In genomic region chr10:123009105-123009805, GRCh38 we compare ENCODE assay signal across 8 cellular contexts. TPM values are rescaled to one million over a fixed set of nuclear protein-coding genes. Genes with fewer than 3 reads are reported as not detected.
DNase-seq lines count a peak whose midpoint lies in the region; ATAC-seq, FAIRE-seq and TF ChIP-seq lines count a peak whose summit lies in the region.

No MANE protein-coding gene starts in this region.

- ATAC-seq in HG02870 (IDR thresholded peaks at IDR 0.05; ENCODE audit: unreplicated experiment) (peak; percentile 18), HepG2 (peak; percentile 54)

- H3K4me3 ChIP-seq in SK-N-MC (peak overlapping the region; percentile 86), HepG2 (replicated peaks in 1 of 3; ENCODE audit: insufficient read depth in 1 of 3, low read depth in 2 of 3, low read length in 3 of 3) (peak overlapping the region; percentile 91 to 99 (median 99))

- no TSS peak for BruUV-seq in HepG2 (replicated peaks; lab: Mats Ljungman, UMichigan)

- no peak for TF ChIP-seq POLR2A in HepG2 (IDR thresholded peaks at IDR 0.05; ENCODE audit: insufficient read depth in 1 of 2, low read depth in 2 of 2, low read length in 2 of 2)

- H3K4me2 ChIP-seq in HepG2 (ENCODE audit: low read depth, low read length), result peak overlapping the region; percentile 75

- no peak for TF ChIP-seq CTCF in HepG2 (CRISPR knock-in tag; IDR thresholded peaks at IDR 0.05)

- H2AFZ ChIP-seq in HepG2 (ENCODE audit: low read length), result no peak overlapping the region

- H3K9ac ChIP-seq in SK-N-MC (ENCODE audit: insufficient read length) (peak overlapping the region; percentile 55), HepG2 (ENCODE audit: insufficient read depth, low read depth, low read length) (peak overlapping the region; percentile 87)

- H3K27me3 ChIP-seq in HepG2 (ENCODE audit: control insufficient read depth in 1 of 2, insufficient read depth in 2 of 2, low read length in 2 of 2), result no peaks in the 10 kb centered on the region; a peak in 1 of 5 replicates

- H3K79me2 ChIP-seq in HepG2 (ENCODE audit: insufficient read depth, low read length), result peaks cover 93% of the 10 kb centered on the region

- POLR2A ChIA-PET in HepG2 (lab: Yijun Ruan, JAX), result interaction anchor here (0.7 to 6.9 kb wide), 8 partner anchors 10 to 145 kb away, joined by 3 to 131 read pairs (median 4); partner anchors contain the start of genes C10orf88 and PSTK

- peak; percentile 70 for DNase-seq in activated CD8-positive, alpha-beta memory T cell treated with anti-CD3 and anti-CD28 coated beads for 24 hours
- DNase-seq in activated CD8-positive, alpha-beta memory T cell treated with anti-CD3 and anti-CD28 coated beads, Interleukin-2, amount 50 U/mL, for 4 hours, result no peak
- DNase-seq in SK-N-MC (ENCODE audit: low read depth, low spot score) (no peak), cerebellum (ENCODE audit: low spot score) (peak; percentile 42), HepG2 (ENCODE audit: low spot score) (no peak), LoVo (ENCODE audit: low spot score) (no peak)
- peak; percentile 2 for DNase-seq in stimulated activated CD8-positive, alpha-beta memory T cell treated with anti-CD3 and anti-CD28 coated beads, Interleukin-2, amount 100 ng/mL, for 48 hours (ENCODE audit: low read depth in 2 of 2)

- H3K36me3 ChIP-seq in SK-N-MC (ENCODE audit: insufficient read depth, low read length), result no peaks in the 10 kb centered on the region
- peaks cover 5 to 6% of the 10 kb centered on the region in 2 experiments; a peak in 4 of 5 replicates for H3K36me3 ChIP-seq in HepG2 (replicated peaks in 1 of 2; ENCODE audit: control insufficient read depth in 1 of 2, insufficient read depth in 2 of 2, low read length in 2 of 2)

- CTCF ChIA-PET in HepG2 (lab: Yijun Ruan, JAX; ENCODE audit: low intra/inter-chr PET ratio, low total read pairs), result no interaction called here

- intact Hi-C loops in HepG2 (cut with micrococcal nuclease; ENCODE audit: unreplicated experiment), result no loop called here

- 3% methylated on average over 13 of the region's 34 CpGs for WGBS in HepG2 (ENCODE audit: low lambda C conversion rate)

- H3K9me3 ChIP-seq in SK-N-MC (ENCODE audit: low read depth, low read length) (no peaks in the 10 kb centered on the region), HepG2 (ENCODE audit: low read length) (no peaks in the 10 kb centered on the region)

- peaks cover 50% of the 10 kb centered on the region for H3K4me1 ChIP-seq in HepG2 (ENCODE audit: insufficient read depth, low read length)

- H3K27ac ChIP-seq in SK-N-MC (no peak overlapping the region), HepG2 (ENCODE audit: extremely low read length, insufficient read depth, low read length) (peak overlapping the region; percentile 67)

- FAIRE-seq in HepG2 (lab: Jason Lieb, UNC), result no peak

- TF ChIP-seq EP300 in HepG2 (IDR thresholded peaks at IDR 0.05; ENCODE audit: low read depth in 2 of 2, low read length in 2 of 2) (no peak), HepG2 (CRISPR knock-in tag; IDR thresholded peaks at IDR 0.05; ENCODE audit: borderline replicate concordance) (no peak)

- H4K20me1 ChIP-seq in HepG2 (ENCODE audit: insufficient read depth, low read length), result peaks cover 17% of the 10 kb centered on the region

- in situ Hi-C loops in HepG2 (cut with HindIII; ENCODE audit: extremely low pct_ligation_motif_present, low pct_unique_long_range_greater_than_20kb), result no loop called here

- TF ChIP-seq RAD21 in HepG2 (CRISPR knock-in tag; IDR thresholded peaks at IDR 0.05), result peak; percentile 64; the same call in 1 of the 2 replicates

RNA-seq across cellular contexts. Expression of gene ACADSB, which starts 0.4 kb away (rescaled TPM):
- total RNA-seq in cerebellum (16.9 TPM), HepG2 (2016; rRNA removed; fragmentation: Illumina TruSeq; extraction: Trizol) (80.0 and 186 TPM in 2 replicates)
- total RNA-seq in HepG2 (2016; cell fraction: cytosol; rRNA removed; fragmentation: Illumina TruSeq; extraction: Trizol; ENCODE audit: low read depth), result 4.1 and 6.0 TPM in 2 replicates
- 83.2 and 181 TPM in 2 replicates for total RNA-seq in HepG2 (2016; cell fraction: insoluble cytoplasmic fraction; rRNA removed; fragmentation: Illumina TruSeq; extraction: Trizol)
- 18.7 and 22.3 TPM in 2 replicates for total RNA-seq in HepG2 (2016; cell fraction: membrane; rRNA removed; fragmentation: Illumina TruSeq; extraction: Trizol)
- 56.2 and 60.6 TPM in 2 replicates for total RNA-seq in HepG2 (2016; cell fraction: nucleus; rRNA removed; fragmentation: Illumina TruSeq; extraction: Trizol)
- polyA plus RNA-seq in HepG2 (2011; rRNA removed), result 76.6 and 87.6 TPM in 2 replicates
- 29.9 and 54.9 TPM in 2 replicates for polyA plus RNA-seq in HepG2 (2011; cell fraction: cytosol; rRNA removed)
- 44.5 and 55.6 TPM in 2 replicates for polyA plus RNA-seq in HepG2 (2011; cell fraction: nucleus; rRNA removed)
- polyA plus RNA-seq in HepG2 (2012), result 86.5 and 157 TPM in 2 replicates
- polyA plus RNA-seq in HepG2 (2016; cell fraction: cytosol; fragmentation: Illumina TruSeq; extraction: Trizol; ENCODE audit: low read depth), result 2.0 and 3.4 TPM in 2 replicates
- 165 TPM in 2 replicates for polyA plus RNA-seq in HepG2 (2016; cell fraction: insoluble cytoplasmic fraction; fragmentation: Illumina TruSeq; extraction: Trizol; ENCODE audit: low read depth)
- 8.4 and 9.5 TPM in 2 replicates for polyA plus RNA-seq in HepG2 (2016; cell fraction: membrane; fragmentation: Illumina TruSeq; extraction: Trizol; ENCODE audit: low read depth)
- 75.5 and 83.4 TPM in 2 replicates for polyA plus RNA-seq in HepG2 (2016; cell fraction: nucleus; fragmentation: Illumina TruSeq; extraction: Trizol; ENCODE audit: insufficient read depth, low read depth)
- polyA minus RNA-seq in HepG2 (2011; rRNA and poly(A)+ RNA removed; ENCODE audit: low replicate concordance), result 1.1 and 23.6 TPM in 2 replicates
- 44.7 and 65.6 TPM in 2 replicates for polyA minus RNA-seq in HepG2 (2011; cell fraction: cytosol; rRNA and poly(A)+ RNA removed)
- 83.4 and 110 TPM in 2 replicates for polyA minus RNA-seq in HepG2 (2011; cell fraction: nucleus; rRNA and poly(A)+ RNA removed)

RNA-seq across cellular contexts. Expression of gene IKZF5, which starts 0.7 kb away (rescaled TPM):
- 12.1 TPM for total RNA-seq in cerebellum
- 3.7 and 4.1 TPM in 2 replicates for total RNA-seq in HepG2 (2016; rRNA removed; fragmentation: Illumina TruSeq; extraction: Trizol)
- total RNA-seq in HepG2 (2016; cell fraction: cytosol; rRNA removed; fragmentation: Illumina TruSeq; extraction: Trizol; ENCODE audit: low read depth), result 0.61 and 0.62 TPM in 2 replicates
- total RNA-seq in HepG2 (2016; cell fraction: insoluble cytoplasmic fraction; rRNA removed; fragmentation: Illumina TruSeq; extraction: Trizol), result 3.1 and 4.8 TPM in 2 replicates
- total RNA-seq in HepG2 (2016; cell fraction: membrane; rRNA removed; fragmentation: Illumina TruSeq; extraction: Trizol), result 2.5 and 3.3 TPM in 2 replicates
- 8.2 and 9.7 TPM in 2 replicates for total RNA-seq in HepG2 (2016; cell fraction: nucleus; rRNA removed; fragmentation: Illumina TruSeq; extraction: Trizol)
- 11.3 and 12.0 TPM in 2 replicates for polyA plus RNA-seq in HepG2 (2011; rRNA removed)
- polyA plus RNA-seq in HepG2 (2011; cell fraction: cytosol; rRNA removed), result 4.6 and 5.5 TPM in 2 replicates
- 12.2 and 13.5 TPM in 2 replicates for polyA plus RNA-seq in HepG2 (2011; cell fraction: nucleus; rRNA removed)
- 9.4 and 13.5 TPM in 2 replicates for polyA plus RNA-seq in HepG2 (2012)
- 1.1 and 1.2 TPM in 2 replicates for polyA plus RNA-seq in HepG2 (2016; cell fraction: cytosol; fragmentation: Illumina TruSeq; extraction: Trizol; ENCODE audit: low read depth)
- polyA plus RNA-seq in HepG2 (2016; cell fraction: insoluble cytoplasmic fraction; fragmentation: Illumina TruSeq; extraction: Trizol; ENCODE audit: low read depth), result 13.5 and 14.5 TPM in 2 replicates
- polyA plus RNA-seq in HepG2 (2016; cell fraction: membrane; fragmentation: Illumina TruSeq; extraction: Trizol; ENCODE audit: low read depth), result 3.2 and 5.6 TPM in 2 replicates
- polyA plus RNA-seq in HepG2 (2016; cell fraction: nucleus; fragmentation: Illumina TruSeq; extraction: Trizol; ENCODE audit: insufficient read depth, low read depth), result 18.6 and 19.5 TPM in 2 replicates
- polyA minus RNA-seq in HepG2 (2011; rRNA and poly(A)+ RNA removed; ENCODE audit: low replicate concordance), result 6.1 and 9.1 TPM in 2 replicates
- polyA minus RNA-seq in HepG2 (2011; cell fraction: cytosol; rRNA and poly(A)+ RNA removed), result 4.9 and 5.3 TPM in 2 replicates
- polyA minus RNA-seq in HepG2 (2011; cell fraction: nucleus; rRNA and poly(A)+ RNA removed), result 21.5 and 26.7 TPM in 2 replicates

RNA-seq across cellular contexts. Expression of gene PSTK, which starts 29.1 kb away (rescaled TPM):
- total RNA-seq in cerebellum (8.4 TPM), HepG2 (2016; rRNA removed; fragmentation: Illumina TruSeq; extraction: Trizol) (9.3 and 9.8 TPM in 2 replicates)
- total RNA-seq in HepG2 (2016; cell fraction: cytosol; rRNA removed; fragmentation: Illumina TruSeq; extraction: Trizol; ENCODE audit: low read depth), result 6.0 TPM in 2 replicates
- total RNA-seq in HepG2 (2016; cell fraction: insoluble cytoplasmic fraction; rRNA removed; fragmentation: Illumina TruSeq; extraction: Trizol), result 9.1 and 10.9 TPM in 2 replicates
- 7.5 and 8.6 TPM in 2 replicates for total RNA-seq in HepG2 (2016; cell fraction: membrane; rRNA removed; fragmentation: Illumina TruSeq; extraction: Trizol)
- total RNA-seq in HepG2 (2016; cell fraction: nucleus; rRNA removed; fragmentation: Illumina TruSeq; extraction: Trizol), result 8.3 and 10.9 TPM in 2 replicates
- polyA plus RNA-seq in HepG2 (2011; rRNA removed), result 7.5 and 8.2 TPM in 2 replicates
- polyA plus RNA-seq in HepG2 (2011; cell fraction: cytosol; rRNA removed), result 5.3 and 6.7 TPM in 2 replicates
- polyA plus RNA-seq in HepG2 (2011; cell fraction: nucleus; rRNA removed), result 5.6 and 6.5 TPM in 2 replicates
- polyA plus RNA-seq in HepG2 (2012), result 5.6 and 7.4 TPM in 2 replicates
- 5.2 and 6.9 TPM in 2 replicates for polyA plus RNA-seq in HepG2 (2016; cell fraction: cytosol; fragmentation: Illumina TruSeq; extraction: Trizol; ENCODE audit: low read depth)
- polyA plus RNA-seq in HepG2 (2016; cell fraction: insoluble cytoplasmic fraction; fragmentation: Illumina TruSeq; extraction: Trizol; ENCODE audit: low read depth), result 12.0 and 12.9 TPM in 2 replicates
- polyA plus RNA-seq in HepG2 (2016; cell fraction: membrane; fragmentation: Illumina TruSeq; extraction: Trizol; ENCODE audit: low read depth), result 6.0 and 7.2 TPM in 2 replicates
- polyA plus RNA-seq in HepG2 (2016; cell fraction: nucleus; fragmentation: Illumina TruSeq; extraction: Trizol; ENCODE audit: insufficient read depth, low read depth), result 14.7 and 16.0 TPM in 2 replicates
- 2.8 and 4.0 TPM in 2 replicates for polyA minus RNA-seq in HepG2 (2011; rRNA and poly(A)+ RNA removed; ENCODE audit: low replicate concordance)
- 2.2 and 3.2 TPM in 2 replicates for polyA minus RNA-seq in HepG2 (2011; cell fraction: cytosol; rRNA and poly(A)+ RNA removed)
- 11.8 and 12.4 TPM in 2 replicates for polyA minus RNA-seq in HepG2 (2011; cell fraction: nucleus; rRNA and poly(A)+ RNA removed)

RNA-seq across cellular contexts. Expression of gene C10orf88, which starts 55.2 kb away (rescaled TPM):
- total RNA-seq in cerebellum, result 15.9 TPM
- total RNA-seq in HepG2 (2016; rRNA removed; fragmentation: Illumina TruSeq; extraction: Trizol), result 11.8 and 13.4 TPM in 2 replicates
- total RNA-seq in HepG2 (2016; cell fraction: cytosol; rRNA removed; fragmentation: Illumina TruSeq; extraction: Trizol; ENCODE audit: low read depth), result 2.0 and 2.5 TPM in 2 replicates
- total RNA-seq in HepG2 (2016; cell fraction: insoluble cytoplasmic fraction; rRNA removed; fragmentation: Illumina TruSeq; extraction: Trizol), result 12.1 and 15.6 TPM in 2 replicates
- total RNA-seq in HepG2 (2016; cell fraction: membrane; rRNA removed; fragmentation: Illumina TruSeq; extraction: Trizol), result 3.4 and 5.7 TPM in 2 replicates
- total RNA-seq in HepG2 (2016; cell fraction: nucleus; rRNA removed; fragmentation: Illumina TruSeq; extraction: Trizol), result 11.3 and 14.0 TPM in 2 replicates
- 4.2 and 4.6 TPM in 2 replicates for polyA plus RNA-seq in HepG2 (2011; rRNA removed)
- polyA plus RNA-seq in HepG2 (2011; cell fraction: cytosol; rRNA removed), result 1.3 and 2.2 TPM in 2 replicates
- 2.0 and 3.8 TPM in 2 replicates for polyA plus RNA-seq in HepG2 (2011; cell fraction: nucleus; rRNA removed)
- polyA plus RNA-seq in HepG2 (2012), result 7.5 and 9.2 TPM in 2 replicates
- polyA plus RNA-seq in HepG2 (2016; cell fraction: cytosol; fragmentation: Illumina TruSeq; extraction: Trizol; ENCODE audit: low read depth), result 1.0 and 1.2 TPM in 2 replicates
- 13.4 and 13.5 TPM in 2 replicates for polyA plus RNA-seq in HepG2 (2016; cell fraction: insoluble cytoplasmic fraction; fragmentation: Illumina TruSeq; extraction: Trizol; ENCODE audit: low read depth)
- 1.5 and 2.2 TPM in 2 replicates for polyA plus RNA-seq in HepG2 (2016; cell fraction: membrane; fragmentation: Illumina TruSeq; extraction: Trizol; ENCODE audit: low read depth)
- polyA plus RNA-seq in HepG2 (2016; cell fraction: nucleus; fragmentation: Illumina TruSeq; extraction: Trizol; ENCODE audit: insufficient read depth, low read depth), result 20.3 and 21.5 TPM in 2 replicates
- 1.4 and 2.6 TPM in 2 replicates for polyA minus RNA-seq in HepG2 (2011; rRNA and poly(A)+ RNA removed; ENCODE audit: low replicate concordance)
- polyA minus RNA-seq in HepG2 (2011; cell fraction: cytosol; rRNA and poly(A)+ RNA removed), result 6.1 and 8.5 TPM in 2 replicates
- polyA minus RNA-seq in HepG2 (2011; cell fraction: nucleus; rRNA and poly(A)+ RNA removed), result 12.0 and 14.7 TPM in 2 replicates

Comparison
In these comparisons a context has a peak if more than half of its experiments do, and no peak if none do; other contexts are left out.
1. DNase-seq: peak in activated CD8-positive, alpha-beta memory T cell treated with anti-CD3 and anti-CD28 coated beads for 24 hours (single experiment), cerebellum (single experiment) and stimulated activated CD8-positive, alpha-beta memory T cell treated with anti-CD3 and anti-CD28 coated beads, Interleukin-2, amount 100 ng/mL, for 48 hours (2 of 2); none in activated CD8-positive, alpha-beta memory T cell treated with anti-CD3 and anti-CD28 coated beads, Interleukin-2, amount 50 U/mL, for 4 hours (single experiment), SK-N-MC (single experiment), HepG2 (single experiment) and LoVo (single experiment).